ENCODE assay signal across 8 cellular contexts in the genomic region with DNA sequence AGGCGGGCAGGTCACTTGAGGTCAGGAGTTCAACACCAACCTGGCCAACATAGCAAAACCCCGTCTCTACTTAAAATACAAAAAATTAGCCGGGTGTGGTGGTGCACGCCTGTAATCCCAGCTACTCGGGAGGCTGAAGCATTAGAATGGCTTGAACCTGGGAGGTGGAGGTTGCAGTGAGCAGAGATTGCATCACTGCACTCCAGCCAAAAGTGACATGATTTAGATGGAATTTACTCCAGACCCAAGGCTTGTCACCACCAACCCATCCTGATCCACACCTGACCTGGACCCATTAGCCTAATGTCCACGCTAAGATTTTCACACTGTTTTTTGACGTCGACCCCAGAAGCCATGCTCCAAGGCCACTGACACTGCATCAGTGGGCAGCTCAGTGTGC.
DNase-seq lines count a peak whose midpoint lies in the region; ATAC-seq and TF ChIP-seq lines count a peak whose summit lies in the region.
"Not testable (repeated sequence)": the region's sequence is repeated elsewhere in the genome, so short reads cannot be mapped to it uniquely, and the experiment has no call there.

No MANE protein-coding gene starts in this region.

- in situ Hi-C loops in transverse colon (cut with MboI; ENCODE audit: low pct_ligation_motif_present in 1 of 4, low pct_unique_long_range_greater_than_20kb in 1 of 4, low sequenced_read_pairs in 3 of 4): loop anchor here in 1 of 4 donors (25.0 kb wide), 1 partner anchor 103 kb away; the partner anchor contains the start of gene CTBP2

- not testable (repeated sequence) for H2BK15ac ChIP-seq in mesenchymal stem cell (ENCODE audit: low read depth, poor library complexity, severe bottlenecking)

- H3K9me3 ChIP-seq in cardiac muscle cell (ENCODE audit: low read depth); mesenchymal stem cell (ENCODE audit: control insufficient read depth, low read length); spleen; transverse colon: not testable (repeated sequence)

- H3K9me3 Mint-ChIP-seq in WTC11; osteocyte (ENCODE audit: unreplicated experiment): not testable (repeated sequence)

- WGBS in mesenchymal stem cell: 95% methylated on average over 6 of the region's 8 CpGs
- 87 to 91% (median 90%) methylated on average over 8 of the region's 8 CpGs for WGBS in spleen, 5 donors
- 88 to 98% methylated on average over 5 to 8 of the region's 8 CpGs for WGBS in transverse colon (ENCODE audit: low coverage in 1 of 2), 2 donors

- not testable (repeated sequence) for H3K18ac ChIP-seq in mesenchymal stem cell (ENCODE audit: low read depth in 1 of 2, low read length in 2 of 2)

- not testable (repeated sequence) for H3K4me2 ChIP-seq in mesenchymal stem cell (ENCODE audit: low read length, poor library complexity, severe bottlenecking)

- not testable (repeated sequence) for TF ChIP-seq POLR2A in spleen (IDR thresholded peaks at IDR 0.05); transverse colon (IDR thresholded peaks at IDR 0.05)

- not testable (repeated sequence) for TF ChIP-seq CTCF in C4-2B (conservative IDR thresholded peaks at IDR 0.05); WTC11 (IDR thresholded peaks at IDR 0.05); choroid plexus epithelial cell (conservative IDR thresholded peaks at IDR 0.05; ENCODE audit: low read depth, low read length); cardiac muscle cell (IDR thresholded peaks at IDR 0.05; ENCODE audit: low read depth, low read length); osteocyte (IDR thresholded peaks at IDR 0.05); spleen (IDR thresholded peaks at IDR 0.05 in 8 of 11, conservative IDR thresholded peaks at IDR 0.05 in 3 of 11); transverse colon (IDR thresholded peaks at IDR 0.05)

- intact Hi-C loops in spleen (cut with DNase I; ENCODE audit: low total_unique reads): not testable (repeated sequence)
- intact Hi-C loops in transverse colon (cut with DNase I; ENCODE audit: low total_unique reads): loop anchor here (10.0 kb wide), 1 partner anchor 145 kb away; no protein-coding TSS in a partner anchor

- peak overlapping the region; percentile 83 for H3K27ac ChIP-seq in C4-2B
- H3K27ac ChIP-seq in cardiac muscle cell: peak overlapping the region; percentile 86
- H3K27ac ChIP-seq in mesenchymal stem cell (ENCODE audit: low read length, poor library complexity, severe bottlenecking): peak overlapping the region; percentile 93
- H3K27ac ChIP-seq in spleen: peak overlapping the region in 4 of 8 donors; percentile 80 to 85 (median 82)
- H3K27ac ChIP-seq in transverse colon: peak overlapping the region; percentile 81 to 91 (median 86)

- H3K4ac ChIP-seq in mesenchymal stem cell (ENCODE audit: low read depth in 1 of 2, low read length in 2 of 2): not testable (repeated sequence)

- not testable (repeated sequence) for H4K8ac ChIP-seq in mesenchymal stem cell (ENCODE audit: low read length)

- not testable (repeated sequence) for H4K91ac ChIP-seq in mesenchymal stem cell (ENCODE audit: low read length)

- ATAC-seq in WTC11: not testable (repeated sequence)

- not testable (repeated sequence) for H3K36me3 ChIP-seq in cardiac muscle cell; mesenchymal stem cell (ENCODE audit: control insufficient read depth in 1 of 2, insufficient read depth in 2 of 2, low read depth in 1 of 2, low read length in 2 of 2); spleen; transverse colon

- H2BK120ac ChIP-seq in mesenchymal stem cell (ENCODE audit: low read depth, low read length): not testable (repeated sequence)

- H3K36me3 Mint-ChIP-seq in WTC11 (peaks cover 44% of the 10 kb centered on the region), osteocyte (ENCODE audit: unreplicated experiment) (peaks cover 12% of the 10 kb centered on the region)

- CTCF ChIA-PET in WTC11 (lab: Charles Lee): interaction anchor here (2.0 to 5.2 kb wide), 2 partner anchors 11 to 463 kb away, joined by 5 to 74 read pairs; no protein-coding TSS in a partner anchor

- H2AFZ ChIP-seq in mesenchymal stem cell (ENCODE audit: low read depth, low read length): not testable (repeated sequence)

- not testable (repeated sequence) for H3K23ac ChIP-seq in mesenchymal stem cell (ENCODE audit: low read length in 2 of 2)

- TF ChIP-seq EP300 in transverse colon (IDR thresholded peaks at IDR 0.05; ENCODE audit: low read depth): not testable (repeated sequence)

- not testable (repeated sequence) for DNase-seq in WTC11 (ENCODE audit: low spot score); cardiac muscle cell (ENCODE audit: low read depth in 1 of 2, low spot score in 1 of 2); mesenchymal stem cell; osteocyte (ENCODE audit: extremely low spot score, unreplicated experiment); transverse colon
- DNase-seq in choroid plexus epithelial cell (ENCODE audit: low read depth): peak; percentile 22
- peak; percentile 7 for DNase-seq in spleen

- not testable (repeated sequence) for H3K4me3 ChIP-seq in choroid plexus epithelial cell (ENCODE audit: low read depth, low read length); cardiac muscle cell; mesenchymal stem cell (ENCODE audit: insufficient read depth in 1 of 2, low read depth in 1 of 2, low read length in 2 of 2); spleen; transverse colon

- not testable (repeated sequence) for H2BK12ac ChIP-seq in mesenchymal stem cell (ENCODE audit: low read length in 2 of 2)

- H3K27ac Mint-ChIP-seq in WTC11: peak overlapping the region; percentile 85; the same call in 1 of the 2 replicates
- peak overlapping the region; percentile 93 for H3K27ac Mint-ChIP-seq in osteocyte (ENCODE audit: unreplicated experiment)

- H3K9ac ChIP-seq in mesenchymal stem cell (ENCODE audit: low read length): not testable (repeated sequence)

- H3K4me3 Mint-ChIP-seq in WTC11; osteocyte (ENCODE audit: unreplicated experiment): not testable (repeated sequence)

- H2AK5ac ChIP-seq in mesenchymal stem cell (ENCODE audit: low read length, severe bottlenecking): not testable (repeated sequence)

- POLR2A ChIA-PET in WTC11 (lab: Charles Lee): interaction anchor here (0.6 kb wide), 2 partner anchors 31 to 1277 kb away, joined by 3 to 4 read pairs; no protein-coding TSS in a partner anchor

- peaks cover 93% of the 10 kb centered on the region for H3K4me1 Mint-ChIP-seq in WTC11
- H3K4me1 Mint-ChIP-seq in osteocyte (ENCODE audit: unreplicated experiment): peaks cover 94% of the 10 kb centered on the region

- H3K4me1 ChIP-seq in cardiac muscle cell (ENCODE audit: low read depth) (peaks cover 56% of the 10 kb centered on the region), mesenchymal stem cell (ENCODE audit: control insufficient read depth, insufficient read depth, low read depth, low read length) (peaks cover 58% of the 10 kb centered on the region), spleen (peaks cover 43 to 99% (median 79%) of the 10 kb centered on the region in 6 donors), transverse colon (peaks cover 74 to 91% (median 78%) of the 10 kb centered on the region in 4 donors)

- H3K27me3 ChIP-seq in cardiac muscle cell; mesenchymal stem cell (ENCODE audit: control insufficient read depth in 1 of 2, insufficient read depth in 1 of 2, low read length in 2 of 2); transverse colon: not testable (repeated sequence)
- H3K27me3 ChIP-seq in spleen (replicated peaks in 1 of 7): peaks cover 0 to 79% (median 5%) of the 10 kb centered on the region in 7 donors

- H3K27me3 Mint-ChIP-seq in WTC11 (ENCODE audit: low read depth); osteocyte (ENCODE audit: unreplicated experiment): not testable (repeated sequence)

- not testable (repeated sequence) for H2BK5ac ChIP-seq in mesenchymal stem cell (ENCODE audit: low read depth, low read length, poor library complexity, severe bottlenecking)

- H3K14ac ChIP-seq in mesenchymal stem cell (ENCODE audit: low read length in 2 of 2): not testable (repeated sequence)

- H3K79me1 ChIP-seq in mesenchymal stem cell (replicated peaks; ENCODE audit: low read length, poor library complexity, severe bottlenecking): peaks cover 16% of the 10 kb centered on the region
